In the genomic region with DNA sequence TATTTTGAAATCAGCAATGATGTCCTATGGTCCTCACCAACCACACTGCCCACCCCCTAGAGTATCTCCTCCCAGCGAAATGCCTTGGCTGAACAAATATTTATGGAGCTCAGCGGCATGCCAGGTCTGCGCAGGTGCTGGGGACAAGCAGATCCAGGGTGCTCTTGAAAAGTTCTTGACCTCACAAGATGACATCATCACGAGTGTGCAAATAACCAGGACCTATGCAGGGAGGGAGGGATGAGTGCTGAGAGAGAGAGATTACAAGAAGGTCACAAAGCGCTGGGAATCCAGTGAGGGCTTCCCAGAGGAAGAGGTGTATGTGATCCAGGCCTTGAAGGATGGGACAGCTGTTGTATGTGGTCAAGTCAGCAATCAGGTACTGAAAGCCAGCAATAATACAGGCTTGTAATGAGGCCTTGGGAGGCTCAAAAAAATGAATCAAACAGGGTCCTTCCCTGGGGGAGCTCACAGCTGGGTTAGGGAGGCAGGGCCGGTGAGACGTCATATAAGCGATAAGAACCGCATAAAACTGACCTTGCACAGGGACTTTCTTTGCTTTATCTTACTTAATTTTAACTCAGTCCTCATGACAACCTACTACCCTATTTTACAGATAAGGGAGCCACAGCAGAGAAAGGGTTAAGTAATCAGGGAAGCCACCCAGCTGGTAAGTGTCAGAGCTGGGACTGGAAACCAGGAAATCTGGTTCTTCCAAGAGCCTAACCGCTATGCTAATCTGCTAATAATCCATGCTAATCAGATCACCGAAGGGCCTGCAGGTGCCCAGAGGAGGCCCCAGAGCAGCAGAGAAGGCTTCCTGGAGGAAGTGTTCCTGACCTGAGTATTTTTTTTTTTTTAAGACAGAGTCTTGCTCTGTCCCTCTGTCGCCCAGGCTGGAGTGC, we compare ENCODE assay signal across 8 cellular contexts.
DNase-seq lines count a peak whose midpoint lies in the region; ATAC-seq and TF ChIP-seq lines count a peak whose summit lies in the region.

No MANE protein-coding gene starts in this region.

- peaks cover 3% of the 10 kb centered on the region for H3K36me3 ChIP-seq in rectal smooth muscle tissue (ENCODE audit: control insufficient read depth, insufficient read depth, low read length)
- no peaks in the 10 kb centered on the region for H3K36me3 ChIP-seq in effector memory CD4-positive, alpha-beta T cell (ENCODE audit: control insufficient read depth, insufficient read depth, low read length)

- peaks cover 70% of the 10 kb centered on the region for H3K4me1 ChIP-seq in rectal smooth muscle tissue (ENCODE audit: control insufficient read depth, insufficient read depth, low read length)
- peaks cover 73% of the 10 kb centered on the region for H3K4me1 ChIP-seq in effector memory CD4-positive, alpha-beta T cell (ENCODE audit: control insufficient read depth, insufficient read depth, low read length, poor library complexity, severe bottlenecking)

- H3K9ac ChIP-seq in rectal smooth muscle tissue (ENCODE audit: low read length), result no peak overlapping the region

- H3K9me3 ChIP-seq in effector memory CD4-positive, alpha-beta T cell (ENCODE audit: control insufficient read depth, low read length), result no peaks in the 10 kb centered on the region

- peak; percentile 30 for DNase-seq in DMS 273 (lab: John Stamatoyannopoulos, UW; ENCODE audit: unreplicated experiment)
- no peak for DNase-seq in DMS 273 treated with DMSO at 0.1 percent for 48 hours (lab: John Stamatoyannopoulos, UW)
- DNase-seq in NCI-H526 treated with DMSO at 0.1 percent for 48 hours (lab: John Stamatoyannopoulos, UW), result peak; percentile 98
- peak; percentile 66 to 67 for DNase-seq in erythroblast (lab: John Stamatoyannopoulos, UW)
- no peak for DNase-seq in effector memory CD4-positive, alpha-beta T cell
- no peak for DNase-seq in SKM-1 (lab: John Stamatoyannopoulos, UW; ENCODE audit: unreplicated experiment)

- TF ChIP-seq POLR2A in erythroblast (IDR thresholded peaks at IDR 0.05; ENCODE audit: low read length), result no peak

- peak overlapping the region; percentile 18 for H3K4me3 ChIP-seq in rectal smooth muscle tissue (ENCODE audit: low read length)
- H3K4me3 ChIP-seq in effector memory CD4-positive, alpha-beta T cell (ENCODE audit: insufficient read depth, low read depth, low read length, poor library complexity, severe bottlenecking), result no peak overlapping the region

- H3K27me3 ChIP-seq in rectal smooth muscle tissue (ENCODE audit: control insufficient read depth, insufficient read depth, low read length), result no peaks in the 10 kb centered on the region
- H3K27me3 ChIP-seq in effector memory CD4-positive, alpha-beta T cell (replicated peaks; ENCODE audit: control insufficient read depth, insufficient read depth, low read length, poor library complexity, severe bottlenecking), result no peaks in the 10 kb centered on the region

- H3K27ac ChIP-seq in rectal smooth muscle tissue (ENCODE audit: low read depth, low read length), result peak overlapping the region; percentile 80
- no peak overlapping the region for H3K27ac ChIP-seq in effector memory CD4-positive, alpha-beta T cell (ENCODE audit: insufficient read depth, low read length, poor library complexity, severe bottlenecking)

- ATAC-seq in HG02870 (IDR thresholded peaks at IDR 0.05; ENCODE audit: unreplicated experiment), result no peak

Comparison
In these comparisons a context has a peak if more than half of its experiments do, and no peak if none do; other contexts are left out.
1. DNase-seq: peak in DMS 273 (single experiment), NCI-H526 treated with DMSO at 0.1 percent for 48 hours (single experiment) and erythroblast (2 of 2); none in DMS 273 treated with DMSO at 0.1 percent for 48 hours (single experiment), effector memory CD4-positive, alpha-beta T cell (0 of 3) and SKM-1 (single experiment).